ENCODE assay signal across 11 cellular contexts in the genomic region with DNA sequence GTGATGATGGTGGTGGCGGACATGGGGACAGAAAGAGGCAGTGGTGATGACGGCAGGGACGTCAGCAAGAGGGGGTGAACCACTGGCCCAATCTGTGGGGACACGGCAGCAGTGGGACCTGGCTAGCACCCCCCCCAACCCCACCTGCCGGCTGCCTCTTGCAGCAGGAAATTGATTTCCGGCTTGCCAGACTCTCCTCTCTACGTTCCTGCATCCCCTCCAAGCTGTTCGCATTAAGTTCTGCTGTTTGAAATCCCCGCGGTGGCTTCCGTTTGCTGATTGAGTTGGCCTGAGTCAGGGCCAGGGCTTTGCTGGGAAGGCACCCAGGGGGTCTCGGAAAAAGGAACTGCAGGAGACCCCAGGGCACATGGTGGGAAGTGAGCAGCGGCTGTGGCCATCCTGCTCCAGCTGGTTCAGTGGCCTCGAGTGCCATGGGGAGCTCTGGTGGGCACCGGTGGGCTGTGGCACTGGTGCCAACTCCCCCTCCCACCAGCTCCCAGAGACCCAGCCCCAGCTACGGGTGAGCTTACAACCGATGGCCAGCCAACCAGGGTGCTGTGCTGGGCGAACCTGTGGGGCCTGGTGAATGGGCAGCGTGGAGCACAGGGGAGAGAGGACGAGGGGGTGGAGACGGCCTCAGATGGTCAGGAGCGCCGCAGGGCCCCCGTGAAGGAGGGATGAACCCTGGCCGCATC. TPM values are rescaled to one million over a fixed set of nuclear protein-coding genes. Genes with fewer than 3 reads are reported as not detected.
DNase-seq lines count a peak whose midpoint lies in the region; ATAC-seq and TF ChIP-seq lines count a peak whose summit lies in the region.
"Had no signal": no experiment of that assay in that cellular context is flagged by ENCODE, and none has a peak within 500 bp of the region (broad histone marks: within the 10 kb centered on the region; RNA-seq: fewer than 3 reads in every experiment).

No MANE protein-coding gene starts in this region.

- no peak for ATAC-seq in left lobe of liver

- H3K9me3 Mint-ChIP-seq in Caco-2 (ENCODE audit: unreplicated experiment): no peaks in the 10 kb centered on the region
- H3K9me3 Mint-ChIP-seq in endothelial cell (ENCODE audit: unreplicated experiment): no peaks in the 10 kb centered on the region
- H3K9me3 Mint-ChIP-seq in neural progenitor cell: no peaks in the 10 kb centered on the region
- H3K9me3 Mint-ChIP-seq in activated T-helper 1 cell treated with anti-CD3 and anti-CD28 coated beads, Interleukin-12 subunit alpha, Interleukin-12 subunit beta, Interleukin-2, Interleukin-4 antibody, amounts not matched to agents 30 ng/mL and 10 ng/mL and 1 ng/mL, durations not matched to agents 14 hours and 24 hours and 36 hours: no peaks in the 10 kb centered on the region

- 0 out of 2 replicates have a peak overlapping the region, but pooled peaks have one; percentile 24 for H3K9ac ChIP-seq in HUES64 (ENCODE audit: low read depth, low read length)
- no peak overlapping the region for H3K9ac ChIP-seq in neural progenitor cell

- H3K4me2 ChIP-seq in neural progenitor cell: peak overlapping the region; percentile 82

- intact Hi-C loops in Caco-2 (cut with micrococcal nuclease; ENCODE audit: unreplicated experiment): no loop called here
- intact Hi-C loops in activated T-helper 1 cell treated with anti-CD3 and anti-CD28 coated beads, Interleukin-12 subunit alpha, Interleukin-12 subunit beta, Interleukin-2, Interleukin-4 antibody, amounts not matched to agents 30 ng/mL and 10 ng/mL and 1 ng/mL, durations not matched to agents 14 hours and 24 hours and 36 hours (cut with micrococcal nuclease): no loop called here

- TF ChIP-seq CTCF in Caco-2 (IDR thresholded peaks at IDR 0.05; ENCODE audit: insufficient read depth in 1 of 2, low read depth in 1 of 2, low read length in 1 of 2, severe bottlenecking in 1 of 2, unreplicated experiment in 1 of 2) (no peak), endothelial cell (IDR thresholded peaks at IDR 0.05; ENCODE audit: unreplicated experiment) (no peak), neural progenitor cell (IDR thresholded peaks at IDR 0.05) (no peak)

- H3K36me3 Mint-ChIP-seq in Caco-2 (ENCODE audit: insufficient read depth, unreplicated experiment) (peaks cover 17% of the 10 kb centered on the region), endothelial cell (ENCODE audit: low read depth, unreplicated experiment) (no peaks in the 10 kb centered on the region), neural progenitor cell (no peaks in the 10 kb centered on the region)
- H3K36me3 Mint-ChIP-seq in activated T-helper 1 cell treated with anti-CD3 and anti-CD28 coated beads, Interleukin-12 subunit alpha, Interleukin-12 subunit beta, Interleukin-2, Interleukin-4 antibody, amounts not matched to agents 30 ng/mL and 10 ng/mL and 1 ng/mL, durations not matched to agents 14 hours and 24 hours and 36 hours (ENCODE audit: low read depth): no peaks in the 10 kb centered on the region

- H3K79me2 ChIP-seq in neural progenitor cell (ENCODE audit: low read depth): no peaks in the 10 kb centered on the region

- H3K27me3 Mint-ChIP-seq in Caco-2 (ENCODE audit: insufficient read depth, unreplicated experiment): peaks cover 11% of the 10 kb centered on the region
- H3K27me3 Mint-ChIP-seq in endothelial cell (ENCODE audit: unreplicated experiment): peaks cover 29% of the 10 kb centered on the region
- peaks cover 22% of the 10 kb centered on the region for H3K27me3 Mint-ChIP-seq in neural progenitor cell (ENCODE audit: insufficient read depth, low read depth)
- peaks cover 19% of the 10 kb centered on the region for H3K27me3 Mint-ChIP-seq in activated T-helper 1 cell treated with anti-CD3 and anti-CD28 coated beads, Interleukin-12 subunit alpha, Interleukin-12 subunit beta, Interleukin-2, Interleukin-4 antibody, amounts not matched to agents 30 ng/mL and 10 ng/mL and 1 ng/mL, durations not matched to agents 14 hours and 24 hours and 36 hours (ENCODE audit: insufficient read depth)

- no peaks in the 10 kb centered on the region for H3K9me3 ChIP-seq in Caco-2
- H3K9me3 ChIP-seq in HUES64 (ENCODE audit: insufficient read depth, low read depth, low read length): no peaks in the 10 kb centered on the region
- no peaks in the 10 kb centered on the region for H3K9me3 ChIP-seq in neural progenitor cell (ENCODE audit: low read depth)

- no peaks in the 10 kb centered on the region; the same call in 1 of the 2 replicates for H3K27me3 ChIP-seq in Caco-2 (replicated peaks; ENCODE audit: control insufficient read depth, insufficient read depth, low read length)
- H3K27me3 ChIP-seq in HUES64 (ENCODE audit: insufficient read depth, low read length): peaks cover 41% of the 10 kb centered on the region
- peaks cover 38% of the 10 kb centered on the region for H3K27me3 ChIP-seq in neural progenitor cell

- H3K27ac Mint-ChIP-seq in Caco-2 (ENCODE audit: unreplicated experiment) (no peak overlapping the region), endothelial cell (ENCODE audit: unreplicated experiment) (peak overlapping the region; percentile 97), neural progenitor cell (no peak overlapping the region)
- no peak overlapping the region for H3K27ac Mint-ChIP-seq in activated T-helper 1 cell treated with anti-CD3 and anti-CD28 coated beads, Interleukin-12 subunit alpha, Interleukin-12 subunit beta, Interleukin-2, Interleukin-4 antibody, amounts not matched to agents 30 ng/mL and 10 ng/mL and 1 ng/mL, durations not matched to agents 14 hours and 24 hours and 36 hours

- no peak for DNase-seq in Caco-2
- DNase-seq in endothelial cell (ENCODE audit: low spot score): peak; percentile 59
- DNase-seq in neural progenitor cell (ENCODE audit: low spot score): peak; percentile 56
- DNase-seq in OCI-M1 (lab: John Stamatoyannopoulos, UW): no peak
- no peak for DNase-seq in hippocampal formation (lab: John Stamatoyannopoulos, UW)
- DNase-seq in activated T-helper 1 cell treated with anti-CD3 and anti-CD28 coated beads, Interleukin-12 subunit alpha, Interleukin-12 subunit beta, Interleukin-2, Interleukin-4 antibody, amounts not matched to agents 30 ng/mL and 10 ng/mL and 1 ng/mL, durations not matched to agents 14 hours and 24 hours and 36 hours (ENCODE audit: low spot score): no peak
- DNase-seq in left lobe of liver (ENCODE audit: low spot score): no peak
- DNase-seq: activated CD4-positive, alpha-beta T cell treated with anti-CD3 and anti-CD28 coated beads, Interleukin-2, amount 50 U/mL, for 4 hours; NCI-H1092; NCI-H526 had no signal

- peaks cover 28% of the 10 kb centered on the region for H3F3A ChIP-seq in neural progenitor cell (ENCODE audit: low read depth)

- 0 out of 2 replicates have a peak, but pooled peaks cover 3% of the 10 kb centered on the region for H3K4me1 ChIP-seq in Caco-2
- peaks cover 7% of the 10 kb centered on the region for H3K4me1 ChIP-seq in HUES64 (ENCODE audit: insufficient read depth, low read length)
- H3K4me1 ChIP-seq in neural progenitor cell: peaks cover 23% of the 10 kb centered on the region

- H2AFZ ChIP-seq in neural progenitor cell (replicated peaks): peak overlapping the region; percentile 76

- H4K20me1 ChIP-seq in neural progenitor cell (ENCODE audit: low read depth): no peaks in the 10 kb centered on the region

- H3K4me1 Mint-ChIP-seq in Caco-2 (ENCODE audit: low read depth, unreplicated experiment) (peaks cover 6% of the 10 kb centered on the region), endothelial cell (ENCODE audit: unreplicated experiment) (peaks cover 52% of the 10 kb centered on the region), neural progenitor cell (peaks cover 16% of the 10 kb centered on the region)
- peaks cover 12% of the 10 kb centered on the region for H3K4me1 Mint-ChIP-seq in activated T-helper 1 cell treated with anti-CD3 and anti-CD28 coated beads, Interleukin-12 subunit alpha, Interleukin-12 subunit beta, Interleukin-2, Interleukin-4 antibody, amounts not matched to agents 30 ng/mL and 10 ng/mL and 1 ng/mL, durations not matched to agents 14 hours and 24 hours and 36 hours (ENCODE audit: low read depth)

- POLR2A ChIA-PET in Caco-2 (lab: Charles Lee): no interaction called here

- H3K4me3 ChIP-seq in Caco-2 (ENCODE audit: low read depth, low read length) (no peak overlapping the region), HUES64 (ENCODE audit: low read length) (peak overlapping the region; percentile 37), neural progenitor cell (peak overlapping the region; percentile 46)

- no peaks in the 10 kb centered on the region for H3K36me3 ChIP-seq in Caco-2 (ENCODE audit: control insufficient read depth, insufficient read depth, low read length)
- no peaks in the 10 kb centered on the region for H3K36me3 ChIP-seq in HUES64 (ENCODE audit: insufficient read depth, low read length)
- no peaks in the 10 kb centered on the region for H3K36me3 ChIP-seq in neural progenitor cell

- CTCF ChIA-PET in Caco-2 (lab: Charles Lee): no interaction called here

- H3K4me3 Mint-ChIP-seq in Caco-2 (ENCODE audit: unreplicated experiment) (peak overlapping the region; percentile 57), endothelial cell (ENCODE audit: unreplicated experiment) (no peak overlapping the region), neural progenitor cell (peak overlapping the region; percentile 65)
- no peak overlapping the region for H3K4me3 Mint-ChIP-seq in activated T-helper 1 cell treated with anti-CD3 and anti-CD28 coated beads, Interleukin-12 subunit alpha, Interleukin-12 subunit beta, Interleukin-2, Interleukin-4 antibody, amounts not matched to agents 30 ng/mL and 10 ng/mL and 1 ng/mL, durations not matched to agents 14 hours and 24 hours and 36 hours

- BruUV-seq in Caco-2 (replicated peaks; lab: Mats Ljungman, UMichigan): no TSS peak

- WGBS in HUES64: 23% methylated on average over 25 of the region's 25 CpGs

- H3K27ac ChIP-seq in HUES64 (ENCODE audit: low read depth, low read length): peak overlapping the region; percentile 18; the same call in 1 of the 2 replicates
- H3K27ac ChIP-seq in neural progenitor cell: no peak overlapping the region

RNA-seq across cellular contexts. Expression of a gene that starts 14.6 kb away (rescaled TPM):
- 52.7 and 63.4 TPM in 2 replicates for total RNA-seq in Caco-2 (2022)
- polyA plus RNA-seq in HUES64 (2013, experiment 1 of 2): 18.0 TPM
- polyA plus RNA-seq in HUES64 (2013, experiment 2 of 2): 21.6 TPM
- total RNA-seq in endothelial cell (ENCODE audit: unreplicated experiment): 135 TPM
- 5.5 and 27.0 TPM in 2 replicates for total RNA-seq in neural progenitor cell (ENCODE audit: low replicate concordance)
- 8.5 and 10.9 TPM in 2 replicates for total RNA-seq in activated T-helper 1 cell treated with anti-CD3 and anti-CD28 coated beads, Interleukin-12 subunit alpha, Interleukin-12 subunit beta, Interleukin-2, Interleukin-4 antibody, amounts not matched to agents 30 ng/mL and 10 ng/mL and 1 ng/mL, durations not matched to agents 14 hours and 24 hours and 36 hours
- total RNA-seq in left lobe of liver: 11.5 TPM

RNA-seq across cellular contexts. Expression of a gene that starts 27.1 kb away (rescaled TPM):
- total RNA-seq in Caco-2 (2022): 34.5 and 43.0 TPM in 2 replicates
- 2.8 TPM for polyA plus RNA-seq in HUES64 (2013, experiment 1 of 2)
- 3.7 TPM for polyA plus RNA-seq in HUES64 (2013, experiment 2 of 2)
- 280 TPM for total RNA-seq in endothelial cell (ENCODE audit: unreplicated experiment)
- 2.1 and 4.3 TPM in 2 replicates for total RNA-seq in neural progenitor cell (ENCODE audit: low replicate concordance)
- total RNA-seq in activated T-helper 1 cell treated with anti-CD3 and anti-CD28 coated beads, Interleukin-12 subunit alpha, Interleukin-12 subunit beta, Interleukin-2, Interleukin-4 antibody, amounts not matched to agents 30 ng/mL and 10 ng/mL and 1 ng/mL, durations not matched to agents 14 hours and 24 hours and 36 hours: 6.5 and 7.4 TPM in 2 replicates
- 1.3 TPM for total RNA-seq in left lobe of liver

RNA-seq across cellular contexts. Expression of a gene that starts 52.7 kb away (rescaled TPM):
- total RNA-seq in Caco-2 (2022): 22.7 and 25.3 TPM in 2 replicates
- 18.3 TPM for polyA plus RNA-seq in HUES64 (2013, experiment 1 of 2)
- 14.0 TPM for polyA plus RNA-seq in HUES64 (2013, experiment 2 of 2)
- total RNA-seq in endothelial cell (ENCODE audit: unreplicated experiment): 45.1 TPM
- total RNA-seq in neural progenitor cell (ENCODE audit: low replicate concordance): 9.0 and 15.0 TPM in 2 replicates
- total RNA-seq in activated T-helper 1 cell treated with anti-CD3 and anti-CD28 coated beads, Interleukin-12 subunit alpha, Interleukin-12 subunit beta, Interleukin-2, Interleukin-4 antibody, amounts not matched to agents 30 ng/mL and 10 ng/mL and 1 ng/mL, durations not matched to agents 14 hours and 24 hours and 36 hours: 41.1 and 41.9 TPM in 2 replicates
- total RNA-seq in left lobe of liver: 20.3 TPM

Comparison
In these comparisons a context has a peak if more than half of its experiments do, and no peak if none do; other contexts are left out.
1. DNase-seq: peak in endothelial cell (single experiment) and neural progenitor cell (single experiment); none in Caco-2 (0 of 2), OCI-M1 (single experiment), hippocampal formation (0 of 2), activated T-helper 1 cell treated with anti-CD3 and anti-CD28 coated beads, Interleukin-12 subunit alpha, Interleukin-12 subunit beta, Interleukin-2, Interleukin-4 antibody, amounts not matched to agents 30 ng/mL and 10 ng/mL and 1 ng/mL, durations not matched to agents 14 hours and 24 hours and 36 hours (single experiment) and left lobe of liver (single experiment).
2. H3K4me3 Mint-ChIP-seq: peak in Caco-2 (single experiment) and neural progenitor cell (single experiment); none in endothelial cell (single experiment) and activated T-helper 1 cell treated with anti-CD3 and anti-CD28 coated beads, Interleukin-12 subunit alpha, Interleukin-12 subunit beta, Interleukin-2, Interleukin-4 antibody, amounts not matched to agents 30 ng/mL and 10 ng/mL and 1 ng/mL, durations not matched to agents 14 hours and 24 hours and 36 hours (single experiment).